24 cellular contexts compared by ENCODE assay signal in genomic region chr12:132147423-132148367, GRCh38. TPM values are rescaled to one million over a fixed set of nuclear protein-coding genes. Genes with fewer than 3 reads are reported as not detected.
DNase-seq lines count a peak whose midpoint lies in the region; ATAC-seq and TF ChIP-seq lines count a peak whose summit lies in the region.
"Had no signal": no experiment of that assay in that cellular context is flagged by ENCODE, and none has a peak within 500 bp of the region (broad histone marks: within the 10 kb centered on the region; RNA-seq: fewer than 3 reads in every experiment).

No MANE protein-coding gene starts in this region.

- no TSS peak for BruUV-seq in MCF 10A (replicated peaks; lab: Mats Ljungman, UMichigan)

- H3K27me3 ChIP-seq in BE2C (no peaks in the 10 kb centered on the region), sigmoid colon (no peaks in the 10 kb centered on the region), testis (no peaks in the 10 kb centered on the region)
- H3K27me3 ChIP-seq: gastroesophageal sphincter, SJCRH30 had no signal

- no peaks in the 10 kb centered on the region for H3K9me3 ChIP-seq in BE2C
- no peaks in the 10 kb centered on the region for H3K9me3 ChIP-seq in sigmoid colon
- H3K9me3 ChIP-seq in testis, result no peaks in the 10 kb centered on the region
- H3K9me3 ChIP-seq: gastroesophageal sphincter, neutrophil, psoas muscle, SJCRH30 had no signal

- H3K36me3 Mint-ChIP-seq in activated T-cell treated with anti-CD3 and anti-CD28 coated beads, Interleukin-2, amount 50 U/mL, for 24 hours (ENCODE audit: low read depth), result peaks cover 50% of the 10 kb centered on the region
- peaks cover 9% of the 10 kb centered on the region for H3K36me3 Mint-ChIP-seq in activated T-cell treated with anti-CD3 and anti-CD28 coated beads, Interleukin-2, amount 50 U/mL, for 4 hours (ENCODE audit: insufficient read depth)
- peaks cover 19% of the 10 kb centered on the region for H3K36me3 Mint-ChIP-seq in MCF 10A (ENCODE audit: insufficient read depth, unreplicated experiment)

- peak; percentile 28 for DNase-seq in activated T-cell treated with anti-CD3 and anti-CD28 coated beads, Interleukin-2, amount 50 U/mL, for 24 hours
- DNase-seq in activated T-cell treated with anti-CD3 and anti-CD28 coated beads, Interleukin-2, amount 50 U/mL, for 4 hours, result no peak
- DNase-seq in BE2C, result peak; percentile 12
- peak; percentile 52 for DNase-seq in islet precursor cell
- peak; percentile 60 for DNase-seq in sigmoid colon
- no peak for DNase-seq in testis
- DNase-seq in MCF 10A (ENCODE audit: unreplicated experiment), result no peak
- no peak for DNase-seq in activated CD4-positive, CD25-positive, alpha-beta regulatory T cell (lab: John Stamatoyannopoulos, UW)
- DNase-seq: activated naive CD4-positive, alpha-beta T cell treated with anti-CD3 and anti-CD28 coated beads for 36 hours; CD4-positive, alpha-beta memory T cell; effector CD4-positive, alpha-beta T cell; GM23248; hippocampal formation; Kasumi-1; NCI-H1436; NCI-H345; NCI-H748 treated with DMSO at 0.1 percent for 48 hours; SJCRH30; T-cell had no signal

- no peak overlapping the region for H3K27ac Mint-ChIP-seq in activated T-cell treated with anti-CD3 and anti-CD28 coated beads, Interleukin-2, amount 50 U/mL, for 24 hours
- no peak overlapping the region for H3K27ac Mint-ChIP-seq in MCF 10A (ENCODE audit: low read depth, unreplicated experiment)
- H3K27ac Mint-ChIP-seq: activated naive CD4-positive, alpha-beta T cell treated with anti-CD3 and anti-CD28 coated beads for 36 hours; stimulated activated memory B cell treated with anti-CD40 and anti-IgM and Interleukin-4, amounts not matched to agents 10 μg/mL and 1 μg/mL and 100 μg/mL, for 72 hours; T-cell had no signal

- peaks cover 28% of the 10 kb centered on the region for H3K4me1 Mint-ChIP-seq in activated T-cell treated with anti-CD3 and anti-CD28 coated beads, Interleukin-2, amount 50 U/mL, for 24 hours (ENCODE audit: low read depth)
- H3K4me1 Mint-ChIP-seq in activated T-cell treated with anti-CD3 and anti-CD28 coated beads, Interleukin-2, amount 50 U/mL, for 4 hours (ENCODE audit: low read depth), result peaks cover 22% of the 10 kb centered on the region
- H3K4me1 Mint-ChIP-seq in MCF 10A (ENCODE audit: insufficient read depth, unreplicated experiment), result no peaks in the 10 kb centered on the region

- TF ChIP-seq EP300 in sigmoid colon (IDR thresholded peaks at IDR 0.05), result no peak

- peaks cover 23% of the 10 kb centered on the region for H3K36me3 ChIP-seq in BE2C
- peaks cover 8 to 41% (median 16%) of the 10 kb centered on the region in 4 donors for H3K36me3 ChIP-seq in sigmoid colon
- H3K36me3 ChIP-seq in testis (ENCODE audit: low read depth, missing control alignments), result no peaks in the 10 kb centered on the region

- no peaks in the 10 kb centered on the region for H3K27me3 Mint-ChIP-seq in activated T-cell treated with anti-CD3 and anti-CD28 coated beads, Interleukin-2, amount 50 U/mL, for 24 hours
- no peaks in the 10 kb centered on the region for H3K27me3 Mint-ChIP-seq in activated T-cell treated with anti-CD3 and anti-CD28 coated beads, Interleukin-2, amount 50 U/mL, for 4 hours (ENCODE audit: low read depth)
- no peaks in the 10 kb centered on the region for H3K27me3 Mint-ChIP-seq in MCF 10A (ENCODE audit: insufficient read depth, unreplicated experiment)
- H3K27me3 Mint-ChIP-seq: stimulated activated memory B cell treated with anti-CD40 and anti-IgM and Interleukin-4, amounts not matched to agents 10 μg/mL and 1 μg/mL and 100 μg/mL, for 72 hours had no signal

- 92 to 93% methylated on average over 38 of the region's 38 CpGs for WGBS in sigmoid colon, 2 donors
- 94 to 96% methylated on average over 13 to 38 of the region's 38 CpGs for WGBS in testis, 2 donors

- intact Hi-C loops in sigmoid colon (cut with DNase I), result loop anchor here (10.0 kb wide), 1 partner anchor 347 kb away; the partner anchor contains the start of gene FBRSL1
- intact Hi-C loops in testis (cut with DNase I; ENCODE audit: low total_unique reads), result no loop called here
- intact Hi-C loops in MCF 10A (cut with micrococcal nuclease), result no loop called here

- H3K4me1 ChIP-seq in BE2C (no peaks in the 10 kb centered on the region), sigmoid colon (peaks cover 0 to 24% (median 20%) of the 10 kb centered on the region in 4 donors), testis (peaks cover 15% of the 10 kb centered on the region)
- H3K4me1 ChIP-seq: SJCRH30 had no signal

- POLR2A ChIA-PET in MCF 10A (lab: Yijun Ruan, JAX), result no interaction called here

- H3K4me3 ChIP-seq in BE2C (ENCODE audit: low read depth, low read length), result no peak overlapping the region
- no peak overlapping the region for H3K4me3 ChIP-seq in sigmoid colon
- no peak overlapping the region for H3K4me3 ChIP-seq in testis
- H3K4me3 ChIP-seq: gastroesophageal sphincter, GM23248, psoas muscle, SJCRH30 had no signal

- H3K27ac ChIP-seq in sigmoid colon (no peak overlapping the region), testis (no peak overlapping the region)
- H3K27ac ChIP-seq: gastroesophageal sphincter, GM23248, neutrophil, psoas muscle, SJCRH30 had no signal

- no peak overlapping the region for H3K4me3 Mint-ChIP-seq in activated T-cell treated with anti-CD3 and anti-CD28 coated beads, Interleukin-2, amount 50 U/mL, for 24 hours
- H3K4me3 Mint-ChIP-seq in activated T-cell treated with anti-CD3 and anti-CD28 coated beads, Interleukin-2, amount 50 U/mL, for 4 hours, result no peak overlapping the region
- H3K4me3 Mint-ChIP-seq in MCF 10A (ENCODE audit: unreplicated experiment), result no peak overlapping the region
- H3K4me3 Mint-ChIP-seq: activated naive CD4-positive, alpha-beta T cell treated with anti-CD3 and anti-CD28 coated beads for 36 hours; stimulated activated memory B cell treated with anti-CD40 and anti-IgM and Interleukin-4, amounts not matched to agents 10 μg/mL and 1 μg/mL and 100 μg/mL, for 72 hours had no signal

- CTCF ChIA-PET in MCF 10A (lab: Yijun Ruan, JAX), result interaction anchor here (0.5 kb wide), 1 partner anchor 384 kb away, joined by 3 read pairs; no protein-coding TSS in a partner anchor

- H3K9me3 Mint-ChIP-seq in activated T-cell treated with anti-CD3 and anti-CD28 coated beads, Interleukin-2, amount 50 U/mL, for 24 hours, result no peaks in the 10 kb centered on the region
- H3K9me3 Mint-ChIP-seq in activated T-cell treated with anti-CD3 and anti-CD28 coated beads, Interleukin-2, amount 50 U/mL, for 4 hours, result no peaks in the 10 kb centered on the region
- no peaks in the 10 kb centered on the region for H3K9me3 Mint-ChIP-seq in MCF 10A (ENCODE audit: unreplicated experiment)
- H3K9me3 Mint-ChIP-seq: activated naive CD4-positive, alpha-beta T cell treated with anti-CD3 and anti-CD28 coated beads for 36 hours; stimulated activated memory B cell treated with anti-CD40 and anti-IgM and Interleukin-4, amounts not matched to agents 10 μg/mL and 1 μg/mL and 100 μg/mL, for 72 hours; T-cell had no signal

- TF ChIP-seq POLR2A in sigmoid colon (IDR thresholded peaks at IDR 0.05) (no peak), testis (IDR thresholded peaks at IDR 0.05) (no peak)

- no peak for ATAC-seq in activated T-cell treated with anti-CD3 and anti-CD28 coated beads, Interleukin-2, amount 50 U/mL, for 4 hours
- ATAC-seq: gastroesophageal sphincter; naive thymus-derived CD4-positive, alpha-beta T cell; psoas muscle; stimulated activated memory B cell treated with anti-CD40 and anti-IgM and Interleukin-4, amounts not matched to agents 10 μg/mL and 1 μg/mL and 100 μg/mL, for 72 hours; T-cell had no signal

- TF ChIP-seq CTCF in BE2C (IDR thresholded peaks at IDR 0.05; ENCODE audit: low read depth, low read length) (no peak), sigmoid colon (IDR thresholded peaks at IDR 0.05) (no peak), testis (IDR thresholded peaks at IDR 0.05) (no peak), MCF 10A (IDR thresholded peaks at IDR 0.05; ENCODE audit: unreplicated experiment) (no peak)

RNA-seq across cellular contexts. Expression of gene NOC4L, which starts 3.4 kb away (rescaled TPM):
- 10 to 100 TPM; 85.3 to 92.5 (median 89.0) TPM for total RNA-seq in activated T-cell treated with anti-CD3 and anti-CD28 coated beads, Interleukin-2, amount 50 U/mL, for 4 hours
- polyA plus RNA-seq in BE2C (2012; ENCODE audit: insufficient read depth, insufficient read length, low read depth), result 158 TPM
- total RNA-seq in sigmoid colon, result 1 to 10 TPM; 5.4 to 9.4 (median 7.5) TPM
- polyA plus RNA-seq in sigmoid colon, result 10 to 100 TPM; 11.4 to 34.9 (median 13.2) TPM
- 10 to 100 TPM; 64.4 to 65.2 TPM for total RNA-seq in testis
- polyA plus RNA-seq in testis (ENCODE audit: insufficient read depth, low read depth, low replicate concordance), result 67.2 TPM
- 24.2 and 32.0 TPM in 2 replicates for total RNA-seq in MCF 10A (2022)

RNA-seq across cellular contexts. Expression of gene DDX51, which starts 3.6 kb away (rescaled TPM):
- total RNA-seq in activated T-cell treated with anti-CD3 and anti-CD28 coated beads, Interleukin-2, amount 50 U/mL, for 4 hours, result 10 to 100 TPM; 71.4 to 83.5 (median 72.8) TPM
- polyA plus RNA-seq in BE2C (2012; ENCODE audit: insufficient read depth, insufficient read length, low read depth), result 118 TPM
- total RNA-seq in sigmoid colon (10 to 100 TPM in 1 of 4 donors, 1 to 10 TPM in 3; 6.8 to 13.7 (median 8.5) TPM), testis (10 to 100 TPM; 29.0 to 32.8 TPM), MCF 10A (2022) (18.3 and 24.0 TPM in 2 replicates)
- polyA plus RNA-seq in sigmoid colon (10 to 100 TPM in 1 of 3 donors, 1 to 10 TPM in 2; 3.9 to 22.4 (median 4.8) TPM), testis (ENCODE audit: insufficient read depth, low read depth, low replicate concordance) (18.8 TPM)

Comparison
In these comparisons a context has a peak if more than half of its experiments do, and no peak if none do; other contexts are left out.
1. DNase-seq: peak in activated T-cell treated with anti-CD3 and anti-CD28 coated beads, Interleukin-2, amount 50 U/mL, for 24 hours (single experiment), BE2C (single experiment), islet precursor cell (single experiment) and sigmoid colon (single experiment); none in activated T-cell treated with anti-CD3 and anti-CD28 coated beads, Interleukin-2, amount 50 U/mL, for 4 hours (single experiment), testis (single experiment), MCF 10A (single experiment) and activated CD4-positive, CD25-positive, alpha-beta regulatory T cell (0 of 4).